ENCODE assay signal across 18 cellular contexts in the genomic region with DNA sequence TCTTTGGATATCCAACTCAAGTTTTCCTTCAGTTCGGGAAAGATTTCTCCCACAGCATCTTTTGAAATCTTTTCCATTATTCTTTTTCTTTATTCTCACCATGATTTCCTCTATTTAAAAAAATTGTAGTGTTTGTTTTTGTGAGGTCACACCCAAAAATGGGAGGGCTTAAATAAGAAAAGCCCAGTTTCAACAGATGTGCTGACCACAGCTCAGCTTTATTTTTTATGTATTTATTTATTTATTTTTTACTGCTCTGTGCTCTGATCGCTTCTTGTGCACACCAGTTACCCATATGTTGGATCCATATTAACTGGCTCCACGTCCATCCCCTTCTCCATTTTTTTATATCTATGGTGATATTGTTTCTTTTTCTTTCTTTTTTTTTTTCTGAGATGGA.
"Had no signal": no experiment of that assay in that cellular context is flagged by ENCODE, and none has a peak within 500 bp of the region (broad histone marks: within the 10 kb centered on the region; RNA-seq: fewer than 3 reads in every experiment).

No MANE protein-coding gene starts in this region.

- H3K9me3 ChIP-seq: breast epithelium, gastrocnemius medialis, tibial artery had no signal

- H3K4me3 ChIP-seq: breast epithelium, gastrocnemius medialis, lung, tibial artery had no signal

- H3K4me1 ChIP-seq: breast epithelium, gastrocnemius medialis had no signal

- H3K27ac ChIP-seq: epithelial cell of prostate had no signal

- H3K27me3 ChIP-seq: breast epithelium, gastrocnemius medialis, tibial artery had no signal

- DNase-seq: activated B cell treated with CpG ODN at 0.5 μM for 24 hours; activated CD4-positive, alpha-beta T cell treated with anti-CD3 and anti-CD28 coated beads, Interleukin-2, amount 10 ng/mL, durations not matched to agents 24 days and 14 days; activated CD8-positive, alpha-beta memory T cell treated with anti-CD3 and anti-CD28 coated beads, Interleukin-2, amount 50 U/mL, for 48 hours; activated naive CD8-positive, alpha-beta T cell treated with anti-CD3 and anti-CD28 coated beads, Interleukin-2, amount 10 ng/mL, durations not matched to agents 7 days and 5 days; anterior cingulate cortex; dermis blood vessel endothelial cell; effector memory CD8-positive, alpha-beta T cell; gastrocnemius medialis; left colon; naive B cell; stimulated activated CD4-positive, alpha-beta T cell treated with anti-CD3 and anti-CD28 coated beads, Interleukin-15, amount 100 ng/mL, for 24 hours; stimulated activated CD4-positive, alpha-beta T cell treated with anti-CD3 and anti-CD28 coated beads, Interleukin-4, amount 100 ng/mL, for 1 hour; stimulated activated naive B cell treated with anti-CD40 and anti-IgM and Interleukin-4, amounts not matched to agents 10 μg/mL and 1 μg/mL and 100 μg/mL, for 72 hours; T-helper 17 cell; tibial artery had no signal

- H3K36me3 ChIP-seq: breast epithelium, gastrocnemius medialis had no signal
